In the genomic region with DNA sequence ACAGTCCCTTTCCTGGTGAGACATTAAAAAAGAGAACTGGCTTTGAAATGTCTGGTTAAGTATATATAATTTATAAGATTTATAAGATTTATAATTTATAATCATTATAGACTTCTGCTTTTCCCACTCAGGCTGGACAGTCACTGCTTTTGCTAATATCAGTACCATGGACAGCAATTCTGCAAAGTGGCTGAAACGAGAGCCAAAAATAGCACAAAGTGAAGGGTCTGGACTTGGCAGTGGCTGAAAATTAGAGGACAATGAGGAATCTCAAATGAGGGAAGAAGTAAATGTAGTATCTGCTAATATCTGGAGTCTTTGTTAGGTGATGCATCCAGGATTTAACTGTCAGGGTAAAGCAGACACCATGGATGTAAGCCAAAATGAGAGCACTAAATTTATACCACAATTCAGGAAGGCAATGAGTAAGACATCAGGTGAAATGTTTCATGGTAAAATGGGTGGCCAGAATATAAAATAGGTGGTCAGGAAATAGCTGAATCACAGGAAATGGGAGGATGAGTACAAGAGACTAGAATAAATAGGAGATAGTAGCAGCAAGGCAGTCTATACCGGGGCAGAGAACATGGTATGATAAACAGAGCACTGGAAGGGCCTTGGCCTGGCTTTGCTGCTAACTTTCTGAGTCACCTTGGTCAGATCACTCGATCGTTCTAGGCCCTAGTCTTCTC, we compare ENCODE assay signal across 12 cellular contexts. TPM values are rescaled to one million over a fixed set of nuclear protein-coding genes. Genes with fewer than 3 reads are reported as not detected.
DNase-seq lines count a peak whose midpoint lies in the region; ATAC-seq and TF ChIP-seq lines count a peak whose summit lies in the region.
"Had no signal": no experiment of that assay in that cellular context is flagged by ENCODE, and none has a peak within 500 bp of the region (broad histone marks: within the 10 kb centered on the region; RNA-seq: fewer than 3 reads in every experiment).

No MANE protein-coding gene starts in this region.

- WGBS in thyroid gland, 2 donors, result 48 to 61% methylated on average over 4 of the region's 4 CpGs

- TF ChIP-seq CTCF in foreskin fibroblast (IDR thresholded peaks at IDR 0.05; ENCODE audit: low read depth, low read length) (no peak), thyroid gland (IDR thresholded peaks at IDR 0.05) (no peak), ascending aorta (IDR thresholded peaks at IDR 0.05) (no peak)

- no peaks in the 10 kb centered on the region for H3K9me3 Mint-ChIP-seq in activated naive CD8-positive, alpha-beta T cell treated with anti-CD3 and anti-CD28 coated beads, Interleukin-2, amount 50 U/mL, for 24 hours
- H3K9me3 Mint-ChIP-seq in activated naive CD8-positive, alpha-beta T cell treated with anti-CD3 and anti-CD28 coated beads for 36 hours, result peaks cover 7% of the 10 kb centered on the region

- intact Hi-C loops in thyroid gland (cut with DNase I) (no loop called here), ascending aorta (cut with DNase I) (no loop called here)

- no peak for DNase-seq in activated naive CD8-positive, alpha-beta T cell treated with anti-CD3 and anti-CD28 coated beads, Interleukin-2, amount 50 U/mL, for 24 hours
- DNase-seq in activated naive CD8-positive, alpha-beta T cell treated with anti-CD3 and anti-CD28 coated beads for 36 hours, result no peak
- DNase-seq in SK-MEL-5 (ENCODE audit: low read depth, low spot score), result peak; percentile 21
- DNase-seq in foreskin fibroblast, result peak; percentile 7 to 47
- DNase-seq in thyroid gland, result peak; percentile 3 to 4
- no peak for DNase-seq in ascending aorta (ENCODE audit: low spot score in 2 of 2)
- DNase-seq: activated CD4-positive, CD25-positive, alpha-beta regulatory T cell; aorta; NCI-H2081; psoas muscle had no signal

- H3K4me3 Mint-ChIP-seq in activated naive CD8-positive, alpha-beta T cell treated with anti-CD3 and anti-CD28 coated beads, Interleukin-2, amount 50 U/mL, for 24 hours, result no peak overlapping the region
- H3K4me3 Mint-ChIP-seq in activated naive CD8-positive, alpha-beta T cell treated with anti-CD3 and anti-CD28 coated beads for 36 hours, result no peak overlapping the region

- H3K9me3 ChIP-seq in thyroid gland (no peaks in the 10 kb centered on the region), ascending aorta (no peaks in the 10 kb centered on the region)
- H3K9me3 ChIP-seq: psoas muscle had no signal

- H3K27me3 Mint-ChIP-seq in activated naive CD8-positive, alpha-beta T cell treated with anti-CD3 and anti-CD28 coated beads, Interleukin-2, amount 50 U/mL, for 24 hours, result peaks cover 15% of the 10 kb centered on the region
- peaks cover 9% of the 10 kb centered on the region for H3K27me3 Mint-ChIP-seq in activated naive CD8-positive, alpha-beta T cell treated with anti-CD3 and anti-CD28 coated beads for 36 hours

- H3K4me3 ChIP-seq in foreskin fibroblast (ENCODE audit: low read depth in 1 of 2, low read length in 2 of 2) (no peak overlapping the region), thyroid gland (replicated peaks in 1 of 3) (no peak overlapping the region), ascending aorta (no peak overlapping the region)
- H3K4me3 ChIP-seq: psoas muscle had no signal

- H3K4me1 ChIP-seq in thyroid gland, result no peaks in the 10 kb centered on the region
- H3K4me1 ChIP-seq in ascending aorta, result no peaks in the 10 kb centered on the region
- H3K4me1 ChIP-seq: psoas muscle had no signal

- no peak overlapping the region for H3K27ac ChIP-seq in thyroid gland
- H3K27ac ChIP-seq in ascending aorta, result no peak overlapping the region
- H3K27ac ChIP-seq: psoas muscle had no signal

- no peak for TF ChIP-seq POLR2A in thyroid gland (IDR thresholded peaks at IDR 0.05)

- in situ Hi-C loops in SK-MEL-5 (cut with HindIII; ENCODE audit: low pct_unique_long_range_greater_than_20kb, low sequenced_read_pairs), result no loop called here

- H3K27ac Mint-ChIP-seq in activated naive CD8-positive, alpha-beta T cell treated with anti-CD3 and anti-CD28 coated beads, Interleukin-2, amount 50 U/mL, for 24 hours, result no peak overlapping the region
- H3K27ac Mint-ChIP-seq in activated naive CD8-positive, alpha-beta T cell treated with anti-CD3 and anti-CD28 coated beads for 36 hours, result no peak overlapping the region

- H3K36me3 ChIP-seq in thyroid gland (no peaks in the 10 kb centered on the region), ascending aorta (no peaks in the 10 kb centered on the region)

- peaks cover 2% of the 10 kb centered on the region for H3K4me1 Mint-ChIP-seq in activated naive CD8-positive, alpha-beta T cell treated with anti-CD3 and anti-CD28 coated beads, Interleukin-2, amount 50 U/mL, for 24 hours
- no peaks in the 10 kb centered on the region for H3K4me1 Mint-ChIP-seq in activated naive CD8-positive, alpha-beta T cell treated with anti-CD3 and anti-CD28 coated beads for 36 hours

- H3K27me3 ChIP-seq in thyroid gland (no peaks in the 10 kb centered on the region), ascending aorta (no peaks in the 10 kb centered on the region)

- H3K36me3 Mint-ChIP-seq in activated naive CD8-positive, alpha-beta T cell treated with anti-CD3 and anti-CD28 coated beads, Interleukin-2, amount 50 U/mL, for 24 hours (ENCODE audit: low read depth), result no peaks in the 10 kb centered on the region
- H3K36me3 Mint-ChIP-seq in activated naive CD8-positive, alpha-beta T cell treated with anti-CD3 and anti-CD28 coated beads for 36 hours, result no peaks in the 10 kb centered on the region

- ATAC-seq in activated naive CD8-positive, alpha-beta T cell treated with anti-CD3 and anti-CD28 coated beads, Interleukin-2, amount 50 U/mL, for 24 hours, result peak; percentile 61
- no peak for ATAC-seq in HG03565 (IDR thresholded peaks at IDR 0.05; ENCODE audit: unreplicated experiment)
- ATAC-seq in GM18870 (IDR thresholded peaks at IDR 0.05; ENCODE audit: unreplicated experiment), result no peak
- ATAC-seq: psoas muscle had no signal

RNA-seq across cellular contexts. Expression of a gene that starts 39.6 kb away (rescaled TPM):
- total RNA-seq in activated naive CD8-positive, alpha-beta T cell treated with anti-CD3 and anti-CD28 coated beads for 36 hours, result not detected
- total RNA-seq in SK-MEL-5 (2014; rRNA removed; shearing (Covaris generic)), result not detected in 2 replicates
- polyA plus RNA-seq in SK-MEL-5 (2015; cell fraction: cytosol; rRNA removed), result not detected in 2 replicates
- polyA plus RNA-seq in SK-MEL-5 (2015; cell fraction: nucleus; rRNA removed), result not detected in 2 replicates
- 1 to 10 TPM in 1 of 4 donors, under 1 TPM in 1, not detected in 2; 0.22 to 1.3 TPM for total RNA-seq in thyroid gland
- not detected for total RNA-seq in ascending aorta
- total RNA-seq: aorta, psoas muscle had no signal
- polyA plus RNA-seq: psoas muscle had no signal

Comparison
In these comparisons a context has a peak if more than half of its experiments do, and no peak if none do; other contexts are left out.
1. DNase-seq: peak in SK-MEL-5 (single experiment), foreskin fibroblast (2 of 2) and thyroid gland (2 of 2); none in activated naive CD8-positive, alpha-beta T cell treated with anti-CD3 and anti-CD28 coated beads, Interleukin-2, amount 50 U/mL, for 24 hours (single experiment), activated naive CD8-positive, alpha-beta T cell treated with anti-CD3 and anti-CD28 coated beads for 36 hours (single experiment) and ascending aorta (0 of 2).